In genomic region chr20:14881518-14881917, GRCh38 we compare ENCODE assay signal across 16 cellular contexts.
DNase-seq lines count a peak whose midpoint lies in the region; ATAC-seq and TF ChIP-seq lines count a peak whose summit lies in the region.
"Had no signal": no experiment of that assay in that cellular context is flagged by ENCODE, and none has a peak within 500 bp of the region (broad histone marks: within the 10 kb centered on the region; RNA-seq: fewer than 3 reads in every experiment).

No MANE protein-coding gene starts in this region.

- no peaks in the 10 kb centered on the region for H3K36me3 ChIP-seq in left lung
- no peaks in the 10 kb centered on the region for H3K36me3 ChIP-seq in mucosa of descending colon (ENCODE audit: low read depth)
- H3K36me3 ChIP-seq in endodermal cell (ENCODE audit: control insufficient read depth, insufficient read depth, low read length) = no peaks in the 10 kb centered on the region
- H3K36me3 ChIP-seq: HAP-1 had no signal

- H3K4me1 ChIP-seq in left lung = no peaks in the 10 kb centered on the region
- no peaks in the 10 kb centered on the region for H3K4me1 ChIP-seq in mucosa of descending colon (ENCODE audit: low read depth)
- no peaks in the 10 kb centered on the region for H3K4me1 ChIP-seq in endodermal cell (ENCODE audit: control insufficient read depth, insufficient read depth, low read length)
- H3K4me1 ChIP-seq: HAP-1 had no signal

- peaks cover 0 to 3% of the 10 kb centered on the region in 2 donors for H3K9me3 ChIP-seq in left lung
- H3K9me3 ChIP-seq in mucosa of descending colon = no peaks in the 10 kb centered on the region
- H3K9me3 ChIP-seq in endodermal cell (ENCODE audit: control insufficient read depth, low read length) = no peaks in the 10 kb centered on the region
- H3K9me3 ChIP-seq: HAP-1 had no signal

- H3K4me3 ChIP-seq in left lung (no peak overlapping the region), mucosa of descending colon (no peak overlapping the region), endodermal cell (ENCODE audit: low read length) (no peak overlapping the region)
- H3K4me3 ChIP-seq: HAP-1 had no signal

- ATAC-seq in left lung (peak; percentile 60), mucosa of descending colon (peak; percentile 53), GM18519 (IDR thresholded peaks at IDR 0.05; ENCODE audit: low FRiP score, unreplicated experiment) (no peak), GM19463 (IDR thresholded peaks at IDR 0.05; ENCODE audit: unreplicated experiment) (no peak)

- no peak overlapping the region for H3K4me3 Mint-ChIP-seq in endodermal cell
- H3K4me3 Mint-ChIP-seq: CD4-positive, alpha-beta memory T cell; HFFc6 had no signal

- no peak overlapping the region for H3K9ac ChIP-seq in endodermal cell (ENCODE audit: extremely low read depth, low read length, poor library complexity, severe bottlenecking)

- intact Hi-C loops in left lung (cut with DNase I) (no loop called here), mucosa of descending colon (cut with DNase I, micrococcal nuclease) (no loop called here)

- TF ChIP-seq CTCF in left lung (IDR thresholded peaks at IDR 0.05) (no peak), mucosa of descending colon (IDR thresholded peaks at IDR 0.05) (no peak), endodermal cell (conservative IDR thresholded peaks at IDR 0.05) (no peak)

- H3K4me1 Mint-ChIP-seq in endodermal cell = peaks cover 3% of the 10 kb centered on the region
- H3K4me1 Mint-ChIP-seq: CD4-positive, alpha-beta memory T cell had no signal

- H3K27me3 ChIP-seq in left lung (no peaks in the 10 kb centered on the region), endodermal cell (ENCODE audit: control insufficient read depth, insufficient read depth, low read length, poor library complexity, severe bottlenecking) (no peaks in the 10 kb centered on the region)

- no peaks in the 10 kb centered on the region for H3K27me3 Mint-ChIP-seq in endodermal cell (ENCODE audit: insufficient read depth)
- H3K27me3 Mint-ChIP-seq: CD4-positive, alpha-beta memory T cell had no signal

- peak overlapping the region; percentile 93 for H3K27ac ChIP-seq in epithelial cell of prostate
- no peak overlapping the region for H3K27ac ChIP-seq in left lung
- H3K27ac ChIP-seq in endodermal cell (ENCODE audit: low read depth, low read length) = no peak overlapping the region

- no peak for DNase-seq in epithelial cell of prostate (ENCODE audit: low read depth, low spot score)
- DNase-seq in left lung = peak in 1 of 2 donors; percentile 30
- DNase-seq in mucosa of descending colon = no peak
- DNase-seq in endodermal cell = no peak
- DNase-seq in NCI-H446 treated with DMSO at 0.1 percent for 48 hours (lab: John Stamatoyannopoulos, UW) = no peak
- DNase-seq: 8988T; C1 segment of cervical spinal cord; Calu3; CD4-positive, alpha-beta memory T cell; COR-L47; DND-41; GOT3; HFFc6 had no signal

- WGBS in endodermal cell (ENCODE audit: insufficient coverage in 1 of 2, insufficient read length in 1 of 2), 2 experiments = 98% methylated on average over 2 of the region's 2 CpGs; no CpG with 5 or more reads in 1 of the 2 experiments

- no peak overlapping the region for H3K27ac Mint-ChIP-seq in endodermal cell
- H3K27ac Mint-ChIP-seq: CD4-positive, alpha-beta memory T cell; HFFc6 had no signal

- no peaks in the 10 kb centered on the region for H3K36me3 Mint-ChIP-seq in endodermal cell (ENCODE audit: low read depth)

- H3K9me3 Mint-ChIP-seq in endodermal cell = peaks cover 1% of the 10 kb centered on the region

Comparison
In these comparisons a context has a peak if more than half of its experiments do, and no peak if none do; other contexts are left out.
1. ATAC-seq: peak in left lung (single experiment) and mucosa of descending colon (single experiment); none in GM18519 (single experiment) and GM19463 (single experiment).